In genomic region chr1:52814465-52814864, GRCh38 we compare ENCODE assay signal across 1 cellular context.
TF ChIP-seq lines count a peak whose summit lies in the region.

No MANE protein-coding gene starts in this region.

TF ChIP-seq in HCT116, 20 proteins besides CTCF, POLR2A, EP300 and RAD21:
- TF ChIP-seq EZH2 (IDR thresholded peaks at IDR 0.05): no peak
- no peak for TF ChIP-seq REST (IDR thresholded peaks at IDR 0.05; ENCODE audit: low read depth)
- 0 out of 2 replicates have a peak, but pooled peaks have one; percentile 22 for TF ChIP-seq CBX3 (IDR thresholded peaks at IDR 0.05; ENCODE audit: low read depth)
- peak; percentile 86 for TF ChIP-seq CEBPB (IDR thresholded peaks at IDR 0.05; ENCODE audit: low read depth)
- TF ChIP-seq ZNF274 (IDR thresholded peaks at IDR 0.05; ENCODE audit: low read depth, low read length): no peak
- no peak for TF ChIP-seq ZFX (IDR thresholded peaks at IDR 0.05)
- peak; percentile 74; the same call in 1 of the 2 replicates for TF ChIP-seq ATF3 (IDR thresholded peaks at IDR 0.05)
- peak; percentile 46 for TF ChIP-seq FOSL1 (IDR thresholded peaks at IDR 0.05; ENCODE audit: low read depth)
- no peak for TF ChIP-seq SP1 (IDR thresholded peaks at IDR 0.05; ENCODE audit: low read depth)
- TF ChIP-seq ELF1 (IDR thresholded peaks at IDR 0.05; ENCODE audit: borderline replicate concordance, low read depth): no peak
